In the genomic region with DNA sequence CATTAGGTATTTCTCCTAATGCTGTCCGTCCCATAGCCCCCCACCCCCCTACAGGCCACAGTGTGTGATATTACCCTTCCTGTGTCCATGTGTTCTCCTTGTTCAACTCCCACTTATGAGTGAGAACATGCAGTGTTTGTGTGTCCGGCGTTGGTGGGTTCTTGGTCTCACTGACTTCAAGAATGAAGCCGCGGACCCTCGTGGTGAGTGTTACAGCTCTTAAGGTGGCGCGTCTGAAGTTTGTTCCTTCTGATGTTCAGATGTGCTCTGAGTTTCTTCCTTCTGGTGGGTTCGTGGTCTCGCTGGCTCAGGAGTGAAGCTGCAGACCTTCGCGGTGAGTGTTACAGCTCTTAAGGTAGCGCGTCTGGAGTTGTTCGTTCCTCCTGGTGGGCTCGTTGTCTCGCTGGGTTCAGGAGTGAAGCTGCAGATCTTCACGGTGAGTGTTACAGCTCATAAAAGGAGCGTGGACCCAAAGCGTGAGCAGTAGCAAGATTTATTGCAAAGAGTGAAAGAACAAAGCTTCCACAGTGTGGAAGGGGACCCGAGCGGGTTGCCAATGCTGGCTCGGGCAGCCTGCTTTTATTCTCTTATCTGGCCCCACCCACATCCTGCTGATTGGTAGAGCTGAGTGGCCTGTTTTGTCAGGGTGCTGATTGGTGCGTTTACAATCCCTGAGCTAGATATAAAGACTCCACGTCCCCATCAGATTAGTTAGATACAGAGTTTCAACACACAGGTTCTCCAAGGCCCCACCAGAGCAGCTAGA, we compare ENCODE assay signal across 1 cellular context.
TF ChIP-seq lines count a peak whose summit lies in the region.

No MANE protein-coding gene starts in this region.

TF ChIP-seq in HepG2, 621 proteins besides CTCF, POLR2A, EP300 and RAD21 (continued from another document and continues in another):
- TF ChIP-seq, protein P1, sequence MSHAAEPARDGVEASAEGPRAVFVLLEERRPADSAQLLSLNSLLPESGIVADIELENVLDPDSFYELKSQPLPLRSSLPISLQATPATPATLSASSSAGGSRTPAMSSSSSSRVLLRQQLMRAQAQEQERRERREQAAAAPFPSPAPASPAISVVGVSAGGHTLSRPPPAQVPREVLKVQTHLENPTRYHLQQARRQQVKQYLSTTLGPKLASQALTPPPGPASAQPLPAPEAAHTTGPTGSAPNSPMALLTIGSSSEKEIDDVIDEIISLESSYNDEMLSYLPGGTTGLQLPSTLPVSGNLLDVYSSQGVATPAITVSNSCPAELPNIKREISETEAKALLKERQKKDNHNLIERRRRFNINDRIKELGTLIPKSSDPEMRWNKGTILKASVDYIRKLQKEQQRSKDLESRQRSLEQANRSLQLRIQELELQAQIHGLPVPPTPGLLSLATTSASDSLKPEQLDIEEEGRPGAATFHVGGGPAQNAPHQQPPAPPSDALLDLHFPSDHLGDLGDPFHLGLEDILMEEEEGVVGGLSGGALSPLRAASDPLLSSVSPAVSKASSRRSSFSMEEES (CRISPR knock-in tag; IDR thresholded peaks at IDR 0.05), result peak; percentile 63
- TF ChIP-seq, protein P2, sequence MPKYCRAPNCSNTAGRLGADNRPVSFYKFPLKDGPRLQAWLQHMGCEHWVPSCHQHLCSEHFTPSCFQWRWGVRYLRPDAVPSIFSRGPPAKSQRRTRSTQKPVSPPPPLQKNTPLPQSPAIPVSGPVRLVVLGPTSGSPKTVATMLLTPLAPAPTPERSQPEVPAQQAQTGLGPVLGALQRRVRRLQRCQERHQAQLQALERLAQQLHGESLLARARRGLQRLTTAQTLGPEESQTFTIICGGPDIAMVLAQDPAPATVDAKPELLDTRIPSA (CRISPR knock-in tag; IDR thresholded peaks at IDR 0.05; ENCODE audit: borderline replicate concordance), result peak; percentile 93; the same call in 1 of the 2 replicates
- TF ChIP-seq, protein P3, sequence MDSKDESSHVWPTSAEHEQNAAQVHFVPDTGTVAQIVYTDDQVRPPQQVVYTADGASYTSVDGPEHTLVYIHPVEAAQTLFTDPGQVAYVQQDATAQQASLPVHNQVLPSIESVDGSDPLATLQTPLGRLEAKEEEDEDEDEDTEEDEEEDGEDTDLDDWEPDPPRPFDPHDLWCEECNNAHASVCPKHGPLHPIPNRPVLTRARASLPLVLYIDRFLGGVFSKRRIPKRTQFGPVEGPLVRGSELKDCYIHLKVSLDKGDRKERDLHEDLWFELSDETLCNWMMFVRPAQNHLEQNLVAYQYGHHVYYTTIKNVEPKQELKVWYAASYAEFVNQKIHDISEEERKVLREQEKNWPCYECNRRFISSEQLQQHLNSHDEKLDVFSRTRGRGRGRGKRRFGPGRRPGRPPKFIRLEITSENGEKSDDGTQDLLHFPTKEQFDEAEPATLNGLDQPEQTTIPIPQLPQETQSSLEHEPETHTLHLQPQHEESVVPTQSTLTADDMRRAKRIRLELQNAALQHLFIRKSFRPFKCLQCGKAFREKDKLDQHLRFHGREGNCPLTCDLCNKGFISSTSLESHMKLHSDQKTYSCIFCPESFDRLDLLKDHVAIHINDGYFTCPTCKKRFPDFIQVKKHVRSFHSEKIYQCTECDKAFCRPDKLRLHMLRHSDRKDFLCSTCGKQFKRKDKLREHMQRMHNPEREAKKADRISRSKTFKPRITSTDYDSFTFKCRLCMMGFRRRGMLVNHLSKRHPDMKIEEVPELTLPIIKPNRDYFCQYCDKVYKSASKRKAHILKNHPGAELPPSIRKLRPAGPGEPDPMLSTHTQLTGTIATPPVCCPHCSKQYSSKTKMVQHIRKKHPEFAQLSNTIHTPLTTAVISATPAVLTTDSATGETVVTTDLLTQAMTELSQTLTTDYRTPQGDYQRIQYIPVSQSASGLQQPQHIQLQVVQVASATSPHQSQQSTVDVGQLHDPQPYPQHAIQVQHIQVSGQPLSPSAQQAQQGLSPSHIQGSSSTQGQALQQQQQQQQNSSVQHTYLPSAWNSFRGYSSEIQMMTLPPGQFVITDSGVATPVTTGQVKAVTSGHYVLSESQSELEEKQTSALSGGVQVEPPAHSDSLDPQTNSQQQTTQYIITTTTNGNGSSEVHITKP (CRISPR knock-in tag; IDR thresholded peaks at IDR 0.05; ENCODE audit: low read depth), result peak; percentile 66
- TF ChIP-seq SETDB1 (CRISPR knock-in tag; IDR thresholded peaks at IDR 0.05; ENCODE audit: borderline replicate concordance) (peak; percentile 56; the same call in 1 of the 2 replicates), KLF16 (CRISPR knock-in tag; IDR thresholded peaks at IDR 0.05) (peak; percentile 76 to 93; a peak in 3 of 4 replicates), ZNF552 (CRISPR knock-in tag; IDR thresholded peaks at IDR 0.05; ENCODE audit: borderline replicate concordance) (peak; percentile 94), SAP130 (CRISPR knock-in tag; IDR thresholded peaks at IDR 0.05; ENCODE audit: low read depth) (peak; percentile 93), ZNF768 (CRISPR knock-in tag; IDR thresholded peaks at IDR 0.05) (peak; percentile 68), CBX5 (CRISPR knock-in tag; IDR thresholded peaks at IDR 0.05; ENCODE audit: borderline replicate concordance) (peak; percentile 92), ZNF253 (CRISPR knock-in tag; IDR thresholded peaks at IDR 0.05; ENCODE audit: borderline replicate concordance) (peak; percentile 83), ZNF30 (CRISPR knock-in tag; IDR thresholded peaks at IDR 0.05) (peak; percentile 94), ZNF274 (CRISPR knock-in tag; IDR thresholded peaks at IDR 0.05) (peak; percentile 95; the same call in 1 of the 2 replicates), ZNF878 (CRISPR knock-in tag; IDR thresholded peaks at IDR 0.05) (peak; percentile 82; the same call in 1 of the 2 replicates), REL (CRISPR knock-in tag; conservative IDR thresholded peaks at IDR 0.05) (peak; percentile 86; the same call in 1 of the 2 replicates), RBFOX2 (IDR thresholded peaks at IDR 0.05; ENCODE audit: low read depth, low read length) (peak; percentile 52)
- TF ChIP-seq, protein P4, sequence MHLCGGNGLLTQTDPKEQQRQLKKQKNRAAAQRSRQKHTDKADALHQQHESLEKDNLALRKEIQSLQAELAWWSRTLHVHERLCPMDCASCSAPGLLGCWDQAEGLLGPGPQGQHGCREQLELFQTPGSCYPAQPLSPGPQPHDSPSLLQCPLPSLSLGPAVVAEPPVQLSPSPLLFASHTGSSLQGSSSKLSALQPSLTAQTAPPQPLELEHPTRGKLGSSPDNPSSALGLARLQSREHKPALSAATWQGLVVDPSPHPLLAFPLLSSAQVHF (CRISPR knock-in tag; IDR thresholded peaks at IDR 0.05), result peak; percentile 95
- TF ChIP-seq, protein P5, sequence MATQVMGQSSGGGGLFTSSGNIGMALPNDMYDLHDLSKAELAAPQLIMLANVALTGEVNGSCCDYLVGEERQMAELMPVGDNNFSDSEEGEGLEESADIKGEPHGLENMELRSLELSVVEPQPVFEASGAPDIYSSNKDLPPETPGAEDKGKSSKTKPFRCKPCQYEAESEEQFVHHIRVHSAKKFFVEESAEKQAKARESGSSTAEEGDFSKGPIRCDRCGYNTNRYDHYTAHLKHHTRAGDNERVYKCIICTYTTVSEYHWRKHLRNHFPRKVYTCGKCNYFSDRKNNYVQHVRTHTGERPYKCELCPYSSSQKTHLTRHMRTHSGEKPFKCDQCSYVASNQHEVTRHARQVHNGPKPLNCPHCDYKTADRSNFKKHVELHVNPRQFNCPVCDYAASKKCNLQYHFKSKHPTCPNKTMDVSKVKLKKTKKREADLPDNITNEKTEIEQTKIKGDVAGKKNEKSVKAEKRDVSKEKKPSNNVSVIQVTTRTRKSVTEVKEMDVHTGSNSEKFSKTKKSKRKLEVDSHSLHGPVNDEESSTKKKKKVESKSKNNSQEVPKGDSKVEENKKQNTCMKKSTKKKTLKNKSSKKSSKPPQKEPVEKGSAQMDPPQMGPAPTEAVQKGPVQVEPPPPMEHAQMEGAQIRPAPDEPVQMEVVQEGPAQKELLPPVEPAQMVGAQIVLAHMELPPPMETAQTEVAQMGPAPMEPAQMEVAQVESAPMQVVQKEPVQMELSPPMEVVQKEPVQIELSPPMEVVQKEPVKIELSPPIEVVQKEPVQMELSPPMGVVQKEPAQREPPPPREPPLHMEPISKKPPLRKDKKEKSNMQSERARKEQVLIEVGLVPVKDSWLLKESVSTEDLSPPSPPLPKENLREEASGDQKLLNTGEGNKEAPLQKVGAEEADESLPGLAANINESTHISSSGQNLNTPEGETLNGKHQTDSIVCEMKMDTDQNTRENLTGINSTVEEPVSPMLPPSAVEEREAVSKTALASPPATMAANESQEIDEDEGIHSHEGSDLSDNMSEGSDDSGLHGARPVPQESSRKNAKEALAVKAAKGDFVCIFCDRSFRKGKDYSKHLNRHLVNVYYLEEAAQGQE (IDR thresholded peaks at IDR 0.05; ENCODE audit: borderline replicate concordance in 1 of 2, low read depth in 1 of 2, low read length in 2 of 2), result peak in 1 of 2 experiments; percentile 70; a peak in 2 of 4 replicates
- TF ChIP-seq, protein P6, sequence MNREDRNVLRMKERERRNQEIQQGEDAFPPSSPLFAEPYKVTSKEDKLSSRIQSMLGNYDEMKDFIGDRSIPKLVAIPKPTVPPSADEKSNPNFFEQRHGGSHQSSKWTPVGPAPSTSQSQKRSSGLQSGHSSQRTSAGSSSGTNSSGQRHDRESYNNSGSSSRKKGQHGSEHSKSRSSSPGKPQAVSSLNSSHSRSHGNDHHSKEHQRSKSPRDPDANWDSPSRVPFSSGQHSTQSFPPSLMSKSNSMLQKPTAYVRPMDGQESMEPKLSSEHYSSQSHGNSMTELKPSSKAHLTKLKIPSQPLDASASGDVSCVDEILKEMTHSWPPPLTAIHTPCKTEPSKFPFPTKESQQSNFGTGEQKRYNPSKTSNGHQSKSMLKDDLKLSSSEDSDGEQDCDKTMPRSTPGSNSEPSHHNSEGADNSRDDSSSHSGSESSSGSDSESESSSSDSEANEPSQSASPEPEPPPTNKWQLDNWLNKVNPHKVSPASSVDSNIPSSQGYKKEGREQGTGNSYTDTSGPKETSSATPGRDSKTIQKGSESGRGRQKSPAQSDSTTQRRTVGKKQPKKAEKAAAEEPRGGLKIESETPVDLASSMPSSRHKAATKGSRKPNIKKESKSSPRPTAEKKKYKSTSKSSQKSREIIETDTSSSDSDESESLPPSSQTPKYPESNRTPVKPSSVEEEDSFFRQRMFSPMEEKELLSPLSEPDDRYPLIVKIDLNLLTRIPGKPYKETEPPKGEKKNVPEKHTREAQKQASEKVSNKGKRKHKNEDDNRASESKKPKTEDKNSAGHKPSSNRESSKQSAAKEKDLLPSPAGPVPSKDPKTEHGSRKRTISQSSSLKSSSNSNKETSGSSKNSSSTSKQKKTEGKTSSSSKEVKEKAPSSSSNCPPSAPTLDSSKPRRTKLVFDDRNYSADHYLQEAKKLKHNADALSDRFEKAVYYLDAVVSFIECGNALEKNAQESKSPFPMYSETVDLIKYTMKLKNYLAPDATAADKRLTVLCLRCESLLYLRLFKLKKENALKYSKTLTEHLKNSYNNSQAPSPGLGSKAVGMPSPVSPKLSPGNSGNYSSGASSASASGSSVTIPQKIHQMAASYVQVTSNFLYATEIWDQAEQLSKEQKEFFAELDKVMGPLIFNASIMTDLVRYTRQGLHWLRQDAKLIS (CRISPR knock-in tag; IDR thresholded peaks at IDR 0.05), result peak; percentile 99
- TF ChIP-seq, protein P7, sequence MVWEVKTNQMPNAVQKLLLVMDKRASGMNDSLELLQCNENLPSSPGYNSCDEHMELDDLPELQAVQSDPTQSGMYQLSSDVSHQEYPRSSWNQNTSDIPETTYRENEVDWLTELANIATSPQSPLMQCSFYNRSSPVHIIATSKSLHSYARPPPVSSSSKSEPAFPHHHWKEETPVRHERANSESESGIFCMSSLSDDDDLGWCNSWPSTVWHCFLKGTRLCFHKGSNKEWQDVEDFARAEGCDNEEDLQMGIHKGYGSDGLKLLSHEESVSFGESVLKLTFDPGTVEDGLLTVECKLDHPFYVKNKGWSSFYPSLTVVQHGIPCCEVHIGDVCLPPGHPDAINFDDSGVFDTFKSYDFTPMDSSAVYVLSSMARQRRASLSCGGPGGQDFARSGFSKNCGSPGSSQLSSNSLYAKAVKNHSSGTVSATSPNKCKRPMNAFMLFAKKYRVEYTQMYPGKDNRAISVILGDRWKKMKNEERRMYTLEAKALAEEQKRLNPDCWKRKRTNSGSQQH (CRISPR knock-in tag; IDR thresholded peaks at IDR 0.05; ENCODE audit: low read depth), result peak; percentile 94; the same call in 1 of the 2 replicates
- TF ChIP-seq, protein P8, sequence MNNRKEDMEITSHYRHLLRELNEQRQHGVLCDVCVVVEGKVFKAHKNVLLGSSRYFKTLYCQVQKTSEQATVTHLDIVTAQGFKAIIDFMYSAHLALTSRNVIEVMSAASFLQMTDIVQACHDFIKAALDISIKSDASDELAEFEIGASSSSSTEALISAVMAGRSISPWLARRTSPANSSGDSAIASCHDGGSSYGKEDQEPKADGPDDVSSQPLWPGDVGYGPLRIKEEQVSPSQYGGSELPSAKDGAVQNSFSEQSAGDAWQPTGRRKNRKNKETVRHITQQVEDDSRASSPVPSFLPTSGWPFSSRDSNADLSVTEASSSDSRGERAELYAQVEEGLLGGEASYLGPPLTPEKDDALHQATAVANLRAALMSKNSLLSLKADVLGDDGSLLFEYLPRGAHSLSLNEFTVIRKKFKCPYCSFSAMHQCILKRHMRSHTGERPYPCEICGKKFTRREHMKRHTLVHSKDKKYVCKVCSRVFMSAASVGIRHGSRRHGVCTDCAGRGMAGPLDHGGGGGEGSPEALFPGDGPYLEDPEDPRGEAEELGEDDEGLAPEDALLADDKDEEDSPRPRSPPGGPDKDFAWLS (CRISPR knock-in tag; IDR thresholded peaks at IDR 0.05; ENCODE audit: borderline replicate concordance), result 0 out of 2 replicates have a peak, but pooled peaks have one; percentile 80
- TF ChIP-seq, protein P9, sequence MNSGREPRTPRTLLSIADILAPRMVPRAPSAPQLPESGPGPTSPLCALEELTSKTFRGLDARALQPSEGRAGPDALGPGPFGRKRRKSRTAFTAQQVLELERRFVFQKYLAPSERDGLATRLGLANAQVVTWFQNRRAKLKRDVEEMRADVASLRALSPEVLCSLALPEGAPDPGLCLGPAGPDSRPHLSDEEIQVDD (CRISPR knock-in tag; IDR thresholded peaks at IDR 0.05; ENCODE audit: borderline replicate concordance), result peak; percentile 82; the same call in 1 of the 2 replicates
- TF ChIP-seq, protein P10, sequence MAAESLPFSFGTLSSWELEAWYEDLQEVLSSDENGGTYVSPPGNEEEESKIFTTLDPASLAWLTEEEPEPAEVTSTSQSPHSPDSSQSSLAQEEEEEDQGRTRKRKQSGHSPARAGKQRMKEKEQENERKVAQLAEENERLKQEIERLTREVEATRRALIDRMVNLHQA (CRISPR knock-in tag; IDR thresholded peaks at IDR 0.05), result peak; percentile 83; the same call in 1 of the 2 replicates
